Comparison of ENCODE assay signal across 1 cellular context in the genomic region with DNA sequence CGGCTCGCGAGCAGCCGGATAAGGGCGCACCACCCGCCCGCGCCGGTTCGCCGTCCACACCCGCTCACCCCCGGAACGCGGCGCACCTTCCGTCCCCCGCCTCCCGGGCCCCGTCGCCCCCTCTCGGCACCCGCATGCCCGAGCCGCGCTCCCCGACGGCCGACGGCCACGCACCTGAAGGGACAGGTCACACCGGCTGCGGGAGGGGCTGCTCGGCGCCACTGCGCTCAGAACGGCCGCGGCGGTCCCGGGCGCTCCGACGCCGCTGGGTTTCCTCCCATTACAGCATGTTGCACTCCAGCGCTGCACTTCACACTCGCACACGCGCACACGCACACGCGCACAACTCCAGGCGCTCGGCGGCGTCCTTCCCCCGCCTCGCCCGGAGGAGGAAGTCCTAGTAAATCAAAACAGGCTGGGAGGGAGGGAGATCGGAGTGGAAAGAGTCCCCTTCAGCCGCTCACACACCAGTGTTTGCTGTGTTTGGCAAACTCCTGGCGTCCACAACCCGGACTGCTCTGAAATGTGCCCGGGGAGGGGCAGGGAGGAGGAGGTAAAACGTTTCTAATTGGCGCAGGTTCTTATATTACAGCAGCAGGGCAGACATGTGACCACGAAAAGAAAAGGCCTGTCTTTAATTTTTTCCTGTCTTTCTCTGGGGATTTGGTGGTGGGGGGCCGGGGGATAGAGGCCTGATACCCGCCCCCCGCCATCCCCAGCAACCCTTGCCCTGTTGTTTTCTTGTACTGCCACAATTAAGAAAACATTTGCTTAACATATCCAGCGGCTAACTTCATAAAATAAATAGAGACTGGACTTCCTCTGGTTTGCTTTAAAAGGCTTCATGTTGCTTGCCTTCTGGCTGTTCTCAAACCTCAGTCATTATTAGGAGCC.
TF ChIP-seq lines count a peak whose summit lies in the region.

No MANE protein-coding gene starts in this region.

TF ChIP-seq in IMR-90, 13 proteins besides CTCF, POLR2A, EP300 and RAD21 (continued from another document):
- TF ChIP-seq SMC3 (IDR thresholded peaks at IDR 0.05; ENCODE audit: low read depth, low read length) (no peak), BHLHE40 (IDR thresholded peaks at IDR 0.05; ENCODE audit: low read depth, low read length) (0 out of 2 replicates have a peak, but pooled peaks have one; percentile 4), RCOR1 (IDR thresholded peaks at IDR 0.05; ENCODE audit: insufficient replicate concordance, low read length) (no peak), CHD1 (IDR thresholded peaks at IDR 0.05; ENCODE audit: low read depth, low read length) (no peak), MXI1 (IDR thresholded peaks at IDR 0.05; ENCODE audit: borderline replicate concordance, low read depth, low read length) (peak; percentile 31; the same call in 1 of the 2 replicates)
- TF ChIP-seq, protein P1, sequence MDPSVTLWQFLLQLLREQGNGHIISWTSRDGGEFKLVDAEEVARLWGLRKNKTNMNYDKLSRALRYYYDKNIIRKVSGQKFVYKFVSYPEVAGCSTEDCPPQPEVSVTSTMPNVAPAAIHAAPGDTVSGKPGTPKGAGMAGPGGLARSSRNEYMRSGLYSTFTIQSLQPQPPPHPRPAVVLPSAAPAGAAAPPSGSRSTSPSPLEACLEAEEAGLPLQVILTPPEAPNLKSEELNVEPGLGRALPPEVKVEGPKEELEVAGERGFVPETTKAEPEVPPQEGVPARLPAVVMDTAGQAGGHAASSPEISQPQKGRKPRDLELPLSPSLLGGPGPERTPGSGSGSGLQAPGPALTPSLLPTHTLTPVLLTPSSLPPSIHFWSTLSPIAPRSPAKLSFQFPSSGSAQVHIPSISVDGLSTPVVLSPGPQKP (IDR thresholded peaks at IDR 0.05; ENCODE audit: borderline replicate concordance, low read depth, low read length), result no peak
TF ChIP-seq in IMR-90: peak in this region for 3.
